ENCODE assay signal across 1 cellular context in the genomic region with DNA sequence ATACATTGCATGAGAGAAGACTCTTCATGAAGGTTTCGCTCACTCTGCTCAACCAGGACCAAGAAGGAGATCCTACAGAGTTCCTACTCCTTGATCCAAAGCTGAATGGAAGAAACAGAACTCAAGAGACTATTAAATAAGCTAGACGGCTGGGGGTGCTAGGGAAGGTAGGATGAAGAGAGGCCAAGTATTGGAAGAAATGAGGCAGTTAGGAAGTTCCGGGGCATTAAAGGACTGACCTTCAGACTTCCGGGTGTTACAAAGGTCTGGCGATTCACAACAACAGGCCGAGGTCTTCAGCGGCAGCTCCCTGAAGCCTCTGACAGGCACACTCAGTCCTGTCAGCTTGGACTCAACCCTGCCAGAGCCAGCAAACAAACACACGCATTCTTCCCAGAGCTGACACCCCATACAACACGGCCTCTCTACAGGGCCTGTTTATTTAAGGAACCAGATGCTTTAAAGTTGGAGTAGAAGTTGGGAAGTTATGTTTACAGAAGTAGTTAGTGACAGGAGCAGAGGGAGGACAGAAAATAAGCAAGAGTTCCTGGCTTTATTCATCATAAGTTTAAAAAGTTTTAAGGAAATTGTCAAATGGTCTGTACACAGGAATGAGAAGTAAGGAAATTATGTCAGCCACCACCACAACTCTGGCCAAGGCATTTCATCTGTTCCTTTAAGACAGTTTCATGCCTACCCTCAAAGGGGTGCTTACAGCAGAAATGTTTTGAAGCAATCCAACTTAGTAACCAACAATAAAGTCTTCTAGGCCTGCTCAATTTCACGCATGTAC.
A peak's percentile ranks its signal among the peaks of the same experiment; 100 is the strongest.
TF ChIP-seq lines count a peak whose summit lies in the region.

No MANE protein-coding gene starts in this region.

TF ChIP-seq in HepG2, 621 proteins besides CTCF, POLR2A, EP300 and RAD21 (continued from another document and continues in another):
- TF ChIP-seq, protein P1, sequence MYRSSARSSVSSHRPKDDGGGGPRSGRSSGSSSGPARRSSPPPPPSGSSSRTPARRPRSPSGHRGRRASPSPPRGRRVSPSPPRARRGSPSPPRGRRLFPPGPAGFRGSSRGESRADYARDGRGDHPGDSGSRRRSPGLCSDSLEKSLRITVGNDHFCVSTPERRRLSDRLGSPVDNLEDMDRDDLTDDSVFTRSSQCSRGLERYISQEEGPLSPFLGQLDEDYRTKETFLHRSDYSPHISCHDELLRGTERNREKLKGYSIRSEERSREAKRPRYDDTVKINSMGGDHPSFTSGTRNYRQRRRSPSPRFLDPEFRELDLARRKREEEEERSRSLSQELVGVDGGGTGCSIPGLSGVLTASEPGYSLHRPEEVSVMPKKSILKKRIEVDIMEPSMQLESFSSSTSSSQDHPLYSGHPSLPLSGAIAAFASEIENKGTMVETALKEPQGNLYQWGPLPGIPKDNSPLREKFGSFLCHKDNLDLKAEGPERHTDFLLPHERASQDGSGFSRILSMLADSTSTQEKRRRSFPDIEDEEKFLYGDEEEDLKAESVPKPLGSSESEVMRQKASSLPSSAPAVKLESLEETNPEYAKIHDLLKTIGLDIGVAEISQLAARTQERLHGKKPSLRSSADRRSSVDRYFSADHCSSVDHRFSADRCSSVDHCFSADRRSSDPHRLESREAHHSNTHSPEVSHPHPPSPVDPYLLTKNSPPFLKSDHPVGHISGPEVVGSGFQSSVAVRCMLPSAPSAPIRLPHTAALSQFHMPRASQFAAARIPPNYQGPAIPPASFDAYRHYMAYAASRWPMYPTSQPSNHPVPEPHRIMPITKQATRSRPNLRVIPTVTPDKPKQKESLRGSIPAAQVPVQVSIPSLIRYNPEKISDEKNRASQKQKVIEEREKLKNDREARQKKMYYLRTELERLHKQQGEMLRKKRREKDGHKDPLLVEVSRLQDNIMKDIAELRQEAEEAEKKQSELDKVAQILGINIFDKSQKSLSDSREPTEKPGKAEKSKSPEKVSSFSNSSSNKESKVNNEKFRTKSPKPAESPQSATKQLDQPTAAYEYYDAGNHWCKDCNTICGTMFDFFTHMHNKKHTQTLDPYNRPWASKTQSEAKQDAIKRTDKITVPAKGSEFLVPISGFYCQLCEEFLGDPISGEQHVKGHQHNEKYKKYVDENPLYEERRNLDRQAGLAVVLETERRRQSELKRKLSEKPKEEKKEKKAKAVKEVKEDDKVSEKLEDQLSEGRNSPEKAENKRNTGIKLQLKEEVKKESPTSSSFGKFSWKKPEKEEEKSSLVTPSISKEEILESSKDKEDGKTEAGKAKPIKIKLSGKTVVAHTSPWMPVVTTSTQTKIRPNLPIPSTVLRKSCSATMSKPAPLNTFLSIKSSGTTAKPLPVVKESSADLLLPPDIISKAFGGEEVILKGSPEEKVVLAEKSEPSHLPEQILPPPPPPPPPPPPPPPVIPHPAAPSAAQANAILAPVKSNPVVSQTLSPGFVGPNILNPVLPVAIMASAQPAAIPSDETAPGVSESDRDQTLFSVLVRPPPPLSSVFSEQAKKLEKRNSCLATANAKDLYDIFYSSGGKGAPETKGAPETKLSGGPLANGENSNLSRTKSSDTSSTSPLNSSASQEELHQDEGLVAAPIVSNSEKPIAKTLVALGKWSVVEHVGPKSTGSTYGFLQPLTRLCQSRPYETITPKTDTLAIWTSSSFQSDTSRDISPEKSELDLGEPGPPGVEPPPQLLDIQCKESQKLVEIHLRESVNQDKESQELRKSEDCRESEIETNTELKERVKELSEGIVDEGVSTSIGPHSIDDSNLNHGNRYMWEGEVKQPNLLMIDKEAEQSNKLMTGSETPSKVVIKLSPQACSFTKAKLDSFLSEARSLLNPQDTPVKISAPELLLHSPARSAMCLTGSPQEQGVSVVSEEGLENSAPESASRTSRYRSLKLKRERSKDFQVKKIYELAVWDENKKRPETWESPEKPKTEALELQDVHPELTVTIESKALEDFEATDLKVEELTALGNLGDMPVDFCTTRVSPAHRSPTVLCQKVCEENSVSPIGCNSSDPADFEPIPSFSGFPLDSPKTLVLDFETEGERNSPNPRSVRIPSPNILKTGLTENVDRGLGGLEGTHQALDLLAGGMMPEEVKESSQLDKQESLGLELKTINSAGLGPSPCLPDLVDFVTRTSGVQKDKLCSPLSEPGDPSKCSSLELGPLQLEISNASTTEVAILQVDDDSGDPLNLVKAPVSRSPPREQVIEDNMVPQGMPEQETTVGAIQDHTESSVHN (CRISPR knock-in tag; IDR thresholded peaks at IDR 0.05): no peak
- TF ChIP-seq, protein P2, sequence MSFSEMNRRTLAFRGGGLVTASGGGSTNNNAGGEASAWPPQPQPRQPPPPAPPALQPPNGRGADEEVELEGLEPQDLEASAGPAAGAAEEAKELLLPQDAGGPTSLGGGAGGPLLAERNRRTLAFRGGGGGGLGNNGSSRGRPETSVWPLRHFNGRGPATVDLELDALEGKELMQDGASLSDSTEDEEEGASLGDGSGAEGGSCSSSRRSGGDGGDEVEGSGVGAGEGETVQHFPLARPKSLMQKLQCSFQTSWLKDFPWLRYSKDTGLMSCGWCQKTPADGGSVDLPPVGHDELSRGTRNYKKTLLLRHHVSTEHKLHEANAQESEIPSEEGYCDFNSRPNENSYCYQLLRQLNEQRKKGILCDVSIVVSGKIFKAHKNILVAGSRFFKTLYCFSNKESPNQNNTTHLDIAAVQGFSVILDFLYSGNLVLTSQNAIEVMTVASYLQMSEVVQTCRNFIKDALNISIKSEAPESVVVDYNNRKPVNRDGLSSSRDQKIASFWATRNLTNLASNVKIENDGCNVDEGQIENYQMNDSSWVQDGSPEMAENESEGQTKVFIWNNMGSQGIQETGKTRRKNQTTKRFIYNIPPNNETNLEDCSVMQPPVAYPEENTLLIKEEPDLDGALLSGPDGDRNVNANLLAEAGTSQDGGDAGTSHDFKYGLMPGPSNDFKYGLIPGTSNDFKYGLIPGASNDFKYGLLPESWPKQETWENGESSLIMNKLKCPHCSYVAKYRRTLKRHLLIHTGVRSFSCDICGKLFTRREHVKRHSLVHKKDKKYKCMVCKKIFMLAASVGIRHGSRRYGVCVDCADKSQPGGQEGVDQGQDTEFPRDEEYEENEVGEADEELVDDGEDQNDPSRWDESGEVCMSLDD (CRISPR knock-in tag; IDR thresholded peaks at IDR 0.05; ENCODE audit: borderline replicate concordance): no peak
- TF ChIP-seq, protein P3, sequence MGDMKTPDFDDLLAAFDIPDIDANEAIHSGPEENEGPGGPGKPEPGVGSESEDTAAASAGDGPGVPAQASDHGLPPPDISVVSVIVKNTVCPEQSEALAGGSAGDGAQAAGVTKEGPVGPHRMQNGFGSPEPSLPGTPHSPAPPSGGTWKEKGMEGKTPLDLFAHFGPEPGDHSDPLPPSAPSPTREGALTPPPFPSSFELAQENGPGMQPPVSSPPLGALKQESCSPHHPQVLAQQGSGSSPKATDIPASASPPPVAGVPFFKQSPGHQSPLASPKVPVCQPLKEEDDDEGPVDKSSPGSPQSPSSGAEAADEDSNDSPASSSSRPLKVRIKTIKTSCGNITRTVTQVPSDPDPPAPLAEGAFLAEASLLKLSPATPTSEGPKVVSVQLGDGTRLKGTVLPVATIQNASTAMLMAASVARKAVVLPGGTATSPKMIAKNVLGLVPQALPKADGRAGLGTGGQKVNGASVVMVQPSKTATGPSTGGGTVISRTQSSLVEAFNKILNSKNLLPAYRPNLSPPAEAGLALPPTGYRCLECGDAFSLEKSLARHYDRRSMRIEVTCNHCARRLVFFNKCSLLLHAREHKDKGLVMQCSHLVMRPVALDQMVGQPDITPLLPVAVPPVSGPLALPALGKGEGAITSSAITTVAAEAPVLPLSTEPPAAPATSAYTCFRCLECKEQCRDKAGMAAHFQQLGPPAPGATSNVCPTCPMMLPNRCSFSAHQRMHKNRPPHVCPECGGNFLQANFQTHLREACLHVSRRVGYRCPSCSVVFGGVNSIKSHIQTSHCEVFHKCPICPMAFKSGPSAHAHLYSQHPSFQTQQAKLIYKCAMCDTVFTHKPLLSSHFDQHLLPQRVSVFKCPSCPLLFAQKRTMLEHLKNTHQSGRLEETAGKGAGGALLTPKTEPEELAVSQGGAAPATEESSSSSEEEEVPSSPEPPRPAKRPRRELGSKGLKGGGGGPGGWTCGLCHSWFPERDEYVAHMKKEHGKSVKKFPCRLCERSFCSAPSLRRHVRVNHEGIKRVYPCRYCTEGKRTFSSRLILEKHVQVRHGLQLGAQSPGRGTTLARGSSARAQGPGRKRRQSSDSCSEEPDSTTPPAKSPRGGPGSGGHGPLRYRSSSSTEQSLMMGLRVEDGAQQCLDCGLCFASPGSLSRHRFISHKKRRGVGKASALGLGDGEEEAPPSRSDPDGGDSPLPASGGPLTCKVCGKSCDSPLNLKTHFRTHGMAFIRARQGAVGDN (CRISPR knock-in tag; IDR thresholded peaks at IDR 0.05): peak; percentile 85
- TF ChIP-seq, protein P4, sequence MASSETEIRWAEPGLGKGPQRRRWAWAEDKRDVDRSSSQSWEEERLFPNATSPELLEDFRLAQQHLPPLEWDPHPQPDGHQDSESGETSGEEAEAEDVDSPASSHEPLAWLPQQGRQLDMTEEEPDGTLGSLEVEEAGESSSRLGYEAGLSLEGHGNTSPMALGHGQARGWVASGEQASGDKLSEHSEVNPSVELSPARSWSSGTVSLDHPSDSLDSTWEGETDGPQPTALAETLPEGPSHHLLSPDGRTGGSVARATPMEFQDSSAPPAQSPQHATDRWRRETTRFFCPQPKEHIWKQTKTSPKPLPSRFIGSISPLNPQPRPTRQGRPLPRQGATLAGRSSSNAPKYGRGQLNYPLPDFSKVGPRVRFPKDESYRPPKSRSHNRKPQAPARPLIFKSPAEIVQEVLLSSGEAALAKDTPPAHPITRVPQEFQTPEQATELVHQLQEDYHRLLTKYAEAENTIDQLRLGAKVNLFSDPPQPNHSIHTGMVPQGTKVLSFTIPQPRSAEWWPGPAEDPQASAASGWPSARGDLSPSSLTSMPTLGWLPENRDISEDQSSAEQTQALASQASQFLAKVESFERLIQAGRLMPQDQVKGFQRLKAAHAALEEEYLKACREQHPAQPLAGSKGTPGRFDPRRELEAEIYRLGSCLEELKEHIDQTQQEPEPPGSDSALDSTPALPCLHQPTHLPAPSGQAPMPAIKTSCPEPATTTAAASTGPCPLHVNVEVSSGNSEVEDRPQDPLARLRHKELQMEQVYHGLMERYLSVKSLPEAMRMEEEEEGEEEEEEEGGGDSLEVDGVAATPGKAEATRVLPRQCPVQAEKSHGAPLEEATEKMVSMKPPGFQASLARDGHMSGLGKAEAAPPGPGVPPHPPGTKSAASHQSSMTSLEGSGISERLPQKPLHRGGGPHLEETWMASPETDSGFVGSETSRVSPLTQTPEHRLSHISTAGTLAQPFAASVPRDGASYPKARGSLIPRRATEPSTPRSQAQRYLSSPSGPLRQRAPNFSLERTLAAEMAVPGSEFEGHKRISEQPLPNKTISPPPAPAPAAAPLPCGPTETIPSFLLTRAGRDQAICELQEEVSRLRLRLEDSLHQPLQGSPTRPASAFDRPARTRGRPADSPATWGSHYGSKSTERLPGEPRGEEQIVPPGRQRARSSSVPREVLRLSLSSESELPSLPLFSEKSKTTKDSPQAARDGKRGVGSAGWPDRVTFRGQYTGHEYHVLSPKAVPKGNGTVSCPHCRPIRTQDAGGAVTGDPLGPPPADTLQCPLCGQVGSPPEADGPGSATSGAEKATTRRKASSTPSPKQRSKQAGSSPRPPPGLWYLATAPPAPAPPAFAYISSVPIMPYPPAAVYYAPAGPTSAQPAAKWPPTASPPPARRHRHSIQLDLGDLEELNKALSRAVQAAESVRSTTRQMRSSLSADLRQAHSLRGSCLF (CRISPR knock-in tag; IDR thresholded peaks at IDR 0.05; ENCODE audit: borderline replicate concordance): no peak
- TF ChIP-seq, protein P5, sequence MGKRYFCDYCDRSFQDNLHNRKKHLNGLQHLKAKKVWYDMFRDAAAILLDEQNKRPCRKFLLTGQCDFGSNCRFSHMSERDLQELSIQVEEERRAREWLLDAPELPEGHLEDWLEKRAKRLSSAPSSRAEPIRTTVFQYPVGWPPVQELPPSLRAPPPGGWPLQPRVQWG (CRISPR knock-in tag; IDR thresholded peaks at IDR 0.05; ENCODE audit: borderline replicate concordance, low read depth): no peak
- TF ChIP-seq NCOR1 (IDR thresholded peaks at IDR 0.05; ENCODE audit: borderline replicate concordance, low read length): peak; percentile 69; the same call in 1 of the 2 replicates
- TF ChIP-seq ZNF547 (CRISPR knock-in tag; IDR thresholded peaks at IDR 0.05): peak; percentile 72; the same call in 1 of the 2 replicates
- peak; percentile 86; the same call in 1 of the 2 replicates for TF ChIP-seq CBX5 (CRISPR knock-in tag; IDR thresholded peaks at IDR 0.05; ENCODE audit: borderline replicate concordance)
- peak; percentile 52; the same call in 1 of the 2 replicates for TF ChIP-seq SPEN (CRISPR knock-in tag; IDR thresholded peaks at IDR 0.05; ENCODE audit: low read depth)
- no peak for TF ChIP-seq MATR3 (CRISPR knock-in tag; IDR thresholded peaks at IDR 0.05)
- TF ChIP-seq, protein P6, sequence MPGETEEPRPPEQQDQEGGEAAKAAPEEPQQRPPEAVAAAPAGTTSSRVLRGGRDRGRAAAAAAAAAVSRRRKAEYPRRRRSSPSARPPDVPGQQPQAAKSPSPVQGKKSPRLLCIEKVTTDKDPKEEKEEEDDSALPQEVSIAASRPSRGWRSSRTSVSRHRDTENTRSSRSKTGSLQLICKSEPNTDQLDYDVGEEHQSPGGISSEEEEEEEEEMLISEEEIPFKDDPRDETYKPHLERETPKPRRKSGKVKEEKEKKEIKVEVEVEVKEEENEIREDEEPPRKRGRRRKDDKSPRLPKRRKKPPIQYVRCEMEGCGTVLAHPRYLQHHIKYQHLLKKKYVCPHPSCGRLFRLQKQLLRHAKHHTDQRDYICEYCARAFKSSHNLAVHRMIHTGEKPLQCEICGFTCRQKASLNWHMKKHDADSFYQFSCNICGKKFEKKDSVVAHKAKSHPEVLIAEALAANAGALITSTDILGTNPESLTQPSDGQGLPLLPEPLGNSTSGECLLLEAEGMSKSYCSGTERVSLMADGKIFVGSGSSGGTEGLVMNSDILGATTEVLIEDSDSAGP (CRISPR knock-in tag; IDR thresholded peaks at IDR 0.05; ENCODE audit: borderline replicate concordance): peak; percentile 65
- TF ChIP-seq, protein P7, sequence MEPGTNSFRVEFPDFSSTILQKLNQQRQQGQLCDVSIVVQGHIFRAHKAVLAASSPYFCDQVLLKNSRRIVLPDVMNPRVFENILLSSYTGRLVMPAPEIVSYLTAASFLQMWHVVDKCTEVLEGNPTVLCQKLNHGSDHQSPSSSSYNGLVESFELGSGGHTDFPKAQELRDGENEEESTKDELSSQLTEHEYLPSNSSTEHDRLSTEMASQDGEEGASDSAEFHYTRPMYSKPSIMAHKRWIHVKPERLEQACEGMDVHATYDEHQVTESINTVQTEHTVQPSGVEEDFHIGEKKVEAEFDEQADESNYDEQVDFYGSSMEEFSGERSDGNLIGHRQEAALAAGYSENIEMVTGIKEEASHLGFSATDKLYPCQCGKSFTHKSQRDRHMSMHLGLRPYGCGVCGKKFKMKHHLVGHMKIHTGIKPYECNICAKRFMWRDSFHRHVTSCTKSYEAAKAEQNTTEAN (CRISPR knock-in tag; conservative IDR thresholded peaks at IDR 0.05): peak; percentile 91
- TF ChIP-seq CBFB (CRISPR knock-in tag; IDR thresholded peaks at IDR 0.05): 0 out of 2 replicates have a peak, but pooled peaks have one; percentile 24
- TF ChIP-seq ZNF343 (CRISPR knock-in tag; IDR thresholded peaks at IDR 0.05): peak; percentile 84
- no peak for TF ChIP-seq ZNF850 (CRISPR knock-in tag; conservative IDR thresholded peaks at IDR 0.05)
- no peak for TF ChIP-seq ZNF484 (CRISPR knock-in tag; IDR thresholded peaks at IDR 0.05; ENCODE audit: borderline replicate concordance, low read depth)
- no peak for TF ChIP-seq KLF11 (CRISPR knock-in tag; IDR thresholded peaks at IDR 0.05)
- TF ChIP-seq ZNF260 (CRISPR knock-in tag; IDR thresholded peaks at IDR 0.05; ENCODE audit: borderline replicate concordance, low read depth): no peak
- peak; percentile 87 for TF ChIP-seq PHF21A (CRISPR knock-in tag; IDR thresholded peaks at IDR 0.05)
